In the genomic region with DNA sequence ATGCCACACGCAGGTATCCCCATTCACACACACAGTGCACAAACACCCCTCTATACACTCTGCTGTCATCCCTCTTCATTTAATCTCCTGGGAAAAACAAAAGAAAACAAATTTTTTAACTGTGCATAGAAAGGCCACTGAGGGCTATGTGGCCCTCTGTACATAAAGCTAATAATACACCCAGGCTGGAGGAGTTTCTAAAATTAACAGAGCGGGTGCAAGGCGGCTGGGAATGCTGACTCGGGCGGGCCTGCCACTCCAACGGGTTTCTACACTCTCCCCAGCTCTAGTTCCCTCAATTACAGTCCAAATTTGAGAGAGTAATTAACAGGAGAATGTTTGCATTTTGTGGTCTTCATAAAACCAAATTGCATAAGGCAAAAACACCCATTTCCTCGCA, we compare ENCODE assay signal across 22 cellular contexts. TPM values are rescaled to one million over a fixed set of nuclear protein-coding genes. Genes with fewer than 3 reads are reported as not detected.
"Had no signal": no experiment of that assay in that cellular context is flagged by ENCODE, and none has a peak within 500 bp of the region (broad histone marks: within the 10 kb centered on the region; RNA-seq: fewer than 3 reads in every experiment).

No MANE protein-coding gene starts in this region.

- H3K4me1 Mint-ChIP-seq: activated B cell treated with CpG ODN at 0.5 μM for 24 hours; activated CD4-positive, alpha-beta T cell treated with anti-CD3 and anti-CD28 coated beads, Interleukin-2, amount 10 ng/mL, durations not matched to agents 24 days and 14 days; activated naive CD4-positive, alpha-beta T cell treated with anti-CD3 and anti-CD28 coated beads, Interleukin-2, amount 50 U/mL, for 24 hours; endodermal cell; memory B cell; naive thymus-derived CD4-positive, alpha-beta T cell had no signal

- H3K27ac Mint-ChIP-seq: activated B cell treated with CpG ODN at 0.5 μM for 24 hours; activated CD4-positive, alpha-beta T cell treated with anti-CD3 and anti-CD28 coated beads, Interleukin-2, amount 10 ng/mL, durations not matched to agents 24 days and 14 days; activated CD8-positive, alpha-beta T cell treated with anti-CD3 and anti-CD28 coated beads, Interleukin-2, amount 10 ng/mL, durations not matched to agents 7 days and 5 days; activated naive CD4-positive, alpha-beta T cell treated with anti-CD3 and anti-CD28 coated beads, Interleukin-2, amount 50 U/mL, for 24 hours; endodermal cell; memory B cell; naive thymus-derived CD4-positive, alpha-beta T cell had no signal

- H3K36me3 Mint-ChIP-seq: activated naive CD4-positive, alpha-beta T cell treated with anti-CD3 and anti-CD28 coated beads, Interleukin-2, amount 50 U/mL, for 24 hours; memory B cell had no signal

- H3K4me3 ChIP-seq: adrenal gland, dorsolateral prefrontal cortex, gastrocnemius medialis, left lung, mucosa of descending colon, skin epidermis, tibial artery, uterus had no signal

- H3K4me3 Mint-ChIP-seq: activated B cell treated with CpG ODN at 0.5 μM for 24 hours; activated CD4-positive, alpha-beta T cell treated with anti-CD3 and anti-CD28 coated beads, Interleukin-2, amount 10 ng/mL, durations not matched to agents 24 days and 14 days; activated CD8-positive, alpha-beta T cell treated with anti-CD3 and anti-CD28 coated beads, Interleukin-2, amount 10 ng/mL, durations not matched to agents 7 days and 5 days; activated naive CD4-positive, alpha-beta T cell treated with anti-CD3 and anti-CD28 coated beads, Interleukin-2, amount 50 U/mL, for 24 hours; endodermal cell; memory B cell; naive thymus-derived CD4-positive, alpha-beta T cell had no signal

- H3K36me3 ChIP-seq: adrenal gland, gastrocnemius medialis, left lung, tibial artery, uterus had no signal

- H3K4me1 ChIP-seq: adrenal gland, gastrocnemius medialis, left lung, parathyroid adenoma, tibial artery, uterus had no signal

- H3K9me3 Mint-ChIP-seq: activated naive CD4-positive, alpha-beta T cell treated with anti-CD3 and anti-CD28 coated beads, Interleukin-2, amount 50 U/mL, for 24 hours; endodermal cell had no signal

- H3K27ac ChIP-seq: adrenal gland, dorsolateral prefrontal cortex, gastrocnemius medialis, left lung, parathyroid adenoma, skin epidermis, tibial artery, uterus had no signal

- H3K27me3 ChIP-seq: adrenal gland, uterus had no signal

- H3K9me3 ChIP-seq: adrenal gland, gastrocnemius medialis, left lung, mucosa of descending colon, uterus had no signal

- DNase-seq: activated B cell treated with CpG ODN at 0.5 μM for 24 hours; activated CD4-positive, alpha-beta T cell treated with anti-CD3 and anti-CD28 coated beads, Interleukin-2, amount 10 ng/mL, durations not matched to agents 24 days and 14 days; activated CD8-positive, alpha-beta memory T cell treated with anti-CD3 and anti-CD28 coated beads, Interleukin-2, amount 50 U/mL, for 4 hours; activated CD8-positive, alpha-beta T cell treated with anti-CD3 and anti-CD28 coated beads, Interleukin-2, amount 10 ng/mL, durations not matched to agents 7 days and 5 days; activated effector memory CD4-positive, alpha-beta T cell treated with anti-CD3 and anti-CD28 coated beads, Interleukin-2, amount 50 U/mL, for 16 hours; activated T-cell treated with anti-CD3 and anti-CD28 coated beads, Interleukin-2, amount 50 U/mL, for 48 hours; adrenal gland; dorsolateral prefrontal cortex; endodermal cell; gastrocnemius medialis; mucosa of descending colon; naive thymus-derived CD4-positive, alpha-beta T cell; stimulated activated CD4-positive, alpha-beta T cell treated with anti-CD3 and anti-CD28 coated beads, Interleukin-15, amount 100 ng/mL, for 24 hours; stimulated activated CD4-positive, alpha-beta T cell treated with anti-CD3 and anti-CD28 coated beads, Interleukin-4, amount 100 ng/mL, for 1 hour; stimulated activated naive CD4-positive, alpha-beta T cell; tibial artery; uterus had no signal

- H3K27me3 Mint-ChIP-seq: activated B cell treated with CpG ODN at 0.5 μM for 24 hours; activated CD4-positive, alpha-beta T cell treated with anti-CD3 and anti-CD28 coated beads, Interleukin-2, amount 10 ng/mL, durations not matched to agents 24 days and 14 days; activated naive CD4-positive, alpha-beta T cell treated with anti-CD3 and anti-CD28 coated beads, Interleukin-2, amount 50 U/mL, for 24 hours had no signal

- ATAC-seq: activated CD8-positive, alpha-beta T cell treated with anti-CD3 and anti-CD28 coated beads, Interleukin-2, amount 10 ng/mL, durations not matched to agents 7 days and 5 days; gastrocnemius medialis; left lung; mucosa of descending colon; naive thymus-derived CD4-positive, alpha-beta T cell had no signal

RNA-seq across cellular contexts. Expression of a gene that starts 23.1 kb away (rescaled TPM):
- total RNA-seq: activated B cell treated with CpG ODN at 0.5 μM for 24 hours; activated CD4-positive, alpha-beta T cell treated with anti-CD3 and anti-CD28 coated beads, Interleukin-2, amount 10 ng/mL, durations not matched to agents 24 days and 14 days; activated CD8-positive, alpha-beta T cell treated with anti-CD3 and anti-CD28 coated beads, Interleukin-2, amount 10 ng/mL, durations not matched to agents 7 days and 5 days; gastrocnemius medialis had no signal
